ENCODE assay signal across 19 cellular contexts in the genomic region with DNA sequence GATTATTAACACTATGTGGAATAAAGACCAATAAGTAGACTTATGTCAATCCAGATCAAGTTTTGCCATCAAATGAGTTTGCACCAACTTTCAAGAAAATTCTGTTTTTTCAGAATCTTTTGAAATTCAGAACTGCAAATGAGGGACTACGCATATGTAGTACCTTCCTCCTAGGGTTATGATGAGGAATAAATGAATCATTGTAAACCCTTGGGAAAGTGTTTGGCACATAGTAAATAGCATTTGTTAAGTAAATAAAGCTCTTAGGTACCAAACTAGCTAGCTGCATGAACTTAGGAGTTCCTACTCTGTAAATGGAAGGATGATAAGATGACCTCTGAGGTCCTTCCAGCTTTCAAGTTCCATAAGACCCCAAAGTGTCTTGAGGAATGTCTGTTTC.
"Had no signal": no experiment of that assay in that cellular context is flagged by ENCODE, and none has a peak within 500 bp of the region (broad histone marks: within the 10 kb centered on the region; RNA-seq: fewer than 3 reads in every experiment).

No MANE protein-coding gene starts in this region.

- H3K27ac ChIP-seq: colonic mucosa, heart left ventricle, neural progenitor cell, ovary, suprapubic skin, thyroid gland, upper lobe of left lung, uterus had no signal

- H3K27me3 ChIP-seq: colonic mucosa, heart left ventricle, neural progenitor cell, ovary, suprapubic skin, thyroid gland, upper lobe of left lung, uterus had no signal

- H3K36me3 ChIP-seq: colonic mucosa, heart left ventricle, neural progenitor cell, ovary, suprapubic skin, thyroid gland, upper lobe of left lung, uterus had no signal

- H3K9me3 ChIP-seq: colonic mucosa, heart left ventricle, mucosa of descending colon, ovary, suprapubic skin, thyroid gland, upper lobe of left lung, uterus had no signal

- H3K4me3 Mint-ChIP-seq: natural killer cell treated with Interleukin-12 subunit alpha and Interleukin-12 subunit beta and Interleukin-15 and Interleukin-18, amount 100 ng/mL, for 72 hours; neural progenitor cell had no signal

- H3K27me3 Mint-ChIP-seq: natural killer cell treated with Interleukin-12 subunit alpha and Interleukin-12 subunit beta and Interleukin-15 and Interleukin-18, amount 100 ng/mL, for 72 hours had no signal

- H3K4me3 ChIP-seq: colonic mucosa, heart left ventricle, mucosa of descending colon, neural progenitor cell, ovary, suprapubic skin, thyroid gland, upper lobe of left lung, uterus had no signal

- H3K36me3 Mint-ChIP-seq: natural killer cell treated with Interleukin-12 subunit alpha and Interleukin-12 subunit beta and Interleukin-15 and Interleukin-18, amount 100 ng/mL, for 72 hours; neural progenitor cell had no signal

- H2AFZ ChIP-seq: neural progenitor cell had no signal

- H3K9me3 Mint-ChIP-seq: natural killer cell treated with Interleukin-12 subunit alpha and Interleukin-12 subunit beta and Interleukin-15 and Interleukin-18, amount 100 ng/mL, for 72 hours; neural progenitor cell had no signal

- H3K27ac Mint-ChIP-seq: natural killer cell treated with Interleukin-12 subunit alpha and Interleukin-12 subunit beta and Interleukin-15 and Interleukin-18, amount 100 ng/mL, for 72 hours; neural progenitor cell had no signal

- DNase-seq: colonic mucosa; dermis blood vessel endothelial cell; foreskin melanocyte; heart left ventricle; hypothalamus; mammary epithelial cell; mucosa of descending colon; nucleus accumbens; ovary; right cardiac atrium; stimulated activated naive CD4-positive, alpha-beta T cell treated with Interleukin-2 at 50 U/mL for 16 hours; upper lobe of left lung; uterus had no signal

- H3K4me2 ChIP-seq: neural progenitor cell had no signal

- FAIRE-seq: endothelial cell of umbilical vein, islet of Langerhans had no signal

- H3K9ac ChIP-seq: neural progenitor cell had no signal

- H3K4me1 ChIP-seq: colonic mucosa, suprapubic skin, upper lobe of left lung, uterus had no signal
